In the genomic region with DNA sequence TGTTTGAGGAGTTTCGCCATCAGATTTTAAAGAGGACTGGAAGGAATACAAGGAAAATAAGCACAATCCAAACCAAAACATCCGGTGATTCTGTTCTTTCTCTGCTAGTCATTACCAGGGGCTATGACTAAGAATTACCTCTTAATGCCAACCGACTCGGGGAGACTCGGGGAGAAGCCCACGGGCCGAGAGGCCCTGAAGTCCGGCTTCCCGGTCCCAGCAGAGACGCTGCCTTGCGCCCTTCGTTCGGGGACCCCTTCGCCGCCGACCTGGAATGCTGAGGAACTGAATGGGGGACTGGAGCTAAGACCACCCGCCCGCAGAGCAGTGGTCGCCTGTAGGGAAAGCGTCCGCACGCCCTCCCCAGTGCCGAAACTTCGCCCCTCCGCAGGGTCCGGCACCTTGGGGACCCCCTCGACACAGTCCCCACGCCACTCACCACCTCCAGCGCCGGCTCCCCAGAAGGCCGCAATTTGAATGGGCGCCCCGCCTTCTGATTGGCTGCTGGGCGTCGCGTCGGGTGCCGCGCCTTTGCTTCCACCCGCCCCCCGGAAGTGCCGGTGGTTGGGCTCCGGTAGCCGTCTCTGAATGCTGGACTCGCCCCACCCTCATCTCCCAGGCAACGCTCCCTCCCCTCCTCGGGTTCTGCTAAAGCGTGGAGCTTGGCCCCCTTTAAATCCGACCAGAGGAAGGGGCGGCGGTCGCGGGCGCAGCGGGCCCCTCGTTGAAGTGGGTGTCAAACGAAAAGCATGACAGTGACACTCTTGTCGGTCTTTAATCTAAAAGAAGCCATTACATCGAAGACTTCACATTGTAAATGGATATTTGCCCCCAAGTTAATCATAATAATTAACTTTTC, we compare ENCODE assay signal across 7 cellular contexts. TPM values are rescaled to one million over a fixed set of nuclear protein-coding genes. Genes with fewer than 3 reads are reported as not detected.
DNase-seq lines count a peak whose midpoint lies in the region; ATAC-seq and TF ChIP-seq lines count a peak whose summit lies in the region.

A gene with protein sequence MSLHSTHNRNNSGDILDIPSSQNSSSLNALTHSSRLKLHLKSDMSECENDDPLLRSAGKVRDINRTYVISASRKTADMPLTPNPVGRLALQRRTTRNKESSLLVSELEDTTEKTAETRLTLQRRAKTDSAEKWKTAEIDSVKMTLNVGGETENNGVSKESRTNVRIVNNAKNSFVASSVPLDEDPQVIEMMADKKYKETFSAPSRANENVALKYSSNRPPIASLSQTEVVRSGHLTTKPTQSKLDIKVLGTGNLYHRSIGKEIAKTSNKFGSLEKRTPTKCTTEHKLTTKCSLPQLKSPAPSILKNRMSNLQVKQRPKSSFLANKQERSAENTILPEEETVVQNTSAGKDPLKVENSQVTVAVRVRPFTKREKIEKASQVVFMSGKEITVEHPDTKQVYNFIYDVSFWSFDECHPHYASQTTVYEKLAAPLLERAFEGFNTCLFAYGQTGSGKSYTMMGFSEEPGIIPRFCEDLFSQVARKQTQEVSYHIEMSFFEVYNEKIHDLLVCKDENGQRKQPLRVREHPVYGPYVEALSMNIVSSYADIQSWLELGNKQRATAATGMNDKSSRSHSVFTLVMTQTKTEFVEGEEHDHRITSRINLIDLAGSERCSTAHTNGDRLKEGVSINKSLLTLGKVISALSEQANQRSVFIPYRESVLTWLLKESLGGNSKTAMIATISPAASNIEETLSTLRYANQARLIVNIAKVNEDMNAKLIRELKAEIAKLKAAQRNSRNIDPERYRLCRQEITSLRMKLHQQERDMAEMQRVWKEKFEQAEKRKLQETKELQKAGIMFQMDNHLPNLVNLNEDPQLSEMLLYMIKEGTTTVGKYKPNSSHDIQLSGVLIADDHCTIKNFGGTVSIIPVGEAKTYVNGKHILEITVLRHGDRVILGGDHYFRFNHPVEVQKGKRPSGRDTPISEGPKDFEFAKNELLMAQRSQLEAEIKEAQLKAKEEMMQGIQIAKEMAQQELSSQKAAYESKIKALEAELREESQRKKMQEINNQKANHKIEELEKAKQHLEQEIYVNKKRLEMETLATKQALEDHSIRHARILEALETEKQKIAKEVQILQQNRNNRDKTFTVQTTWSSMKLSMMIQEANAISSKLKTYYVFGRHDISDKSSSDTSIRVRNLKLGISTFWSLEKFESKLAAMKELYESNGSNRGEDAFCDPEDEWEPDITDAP (N-terminal part only) (minus strand): TSS at position 479 of the 859 bp plus-strand sequence. CDS start 2,028 bp downstream, outside the sequence.

- peak; percentile 64 for TF ChIP-seq POLR2A in GM18505 (IDR thresholded peaks at IDR 0.05; ENCODE audit: borderline replicate concordance, extremely low read depth, insufficient read depth, insufficient read length)

- TF ChIP-seq CTCF in hepatocyte (IDR thresholded peaks at IDR 0.05; ENCODE audit: poor library complexity), result no peak
- no peak for TF ChIP-seq CTCF in retinal pigment epithelial cell (conservative IDR thresholded peaks at IDR 0.05; ENCODE audit: low read depth, low read length)

- no peaks in the 10 kb centered on the region for H3K4me1 ChIP-seq in hepatocyte (ENCODE audit: insufficient read depth)

- H3K4me3 ChIP-seq in hepatocyte (peak within 1 kb of the TSS; percentile 80), retinal pigment epithelial cell (ENCODE audit: low read length) (peak within 1 kb of the TSS; percentile 94)

- no peaks in the 10 kb centered on the region for H3K27me3 ChIP-seq in hepatocyte

- DNase-seq in NCI-H187 treated with DMSO at 0.1 percent for 48 hours (lab: John Stamatoyannopoulos, UW) (peak; percentile 60), T-helper 2 cell (peak; percentile 86 to 96 (median 90)), anterior cingulate cortex (lab: John Stamatoyannopoulos, UW) (peak; percentile 11 to 92 (median 79)), hepatocyte (ENCODE audit: low spot score) (peak; percentile 94), retinal pigment epithelial cell (ENCODE audit: low read depth) (no peak)

- H3K36me3 ChIP-seq in hepatocyte (replicated peaks; ENCODE audit: insufficient read depth, low read depth), result no peaks in the 10 kb centered on the region

- H4K20me1 ChIP-seq in hepatocyte (ENCODE audit: insufficient read depth, poor library complexity, severe bottlenecking), result no peaks in the 10 kb centered on the region

- H3K27ac ChIP-seq in hepatocyte, result no peak within 1 kb of the TSS

- ATAC-seq in GM18505 (IDR thresholded peaks at IDR 0.05; ENCODE audit: unreplicated experiment) (peak; percentile 93), HG02970 (IDR thresholded peaks at IDR 0.05; ENCODE audit: low FRiP score, unreplicated experiment) (peak; percentile 91)

- H2AFZ ChIP-seq in hepatocyte, result peak within 1 kb of the TSS; percentile 91

- H3K4me2 ChIP-seq in hepatocyte, result peak within 1 kb of the TSS; percentile 86

- H3K9me3 ChIP-seq in hepatocyte (ENCODE audit: low read depth), result no peaks in the 10 kb centered on the region

- WGBS in hepatocyte (ENCODE audit: low lambda C conversion rate, missing lambda C conversion rate), result 1% methylated on average over 58 of the region's 59 CpGs

- H3K79me2 ChIP-seq in hepatocyte, result peaks cover 3% of the 10 kb centered on the region

- H3K9me2 ChIP-seq in hepatocyte (replicated peaks; ENCODE audit: insufficient read depth), result no peaks in the 10 kb centered on the region

RNA-seq across cellular contexts. Expression of the gene that starts here (rescaled TPM):
- 1.4 and 2.2 TPM in 2 replicates for total RNA-seq in hepatocyte
- 0.54 and 0.68 TPM in 2 replicates for polyA plus RNA-seq in hepatocyte
